Comparison of ENCODE assay signal across 22 cellular contexts in genomic region chr14:36514278-36515104, GRCh38. TPM values are rescaled to one million over a fixed set of nuclear protein-coding genes. Genes with fewer than 3 reads are reported as not detected.
DNase-seq lines count a peak whose midpoint lies in the region; ATAC-seq, FAIRE-seq and TF ChIP-seq lines count a peak whose summit lies in the region.
"Had no signal": no experiment of that assay in that cellular context is flagged by ENCODE, and none has a peak within 500 bp of the region (broad histone marks: within the 10 kb centered on the region; RNA-seq: fewer than 3 reads in every experiment).

No MANE protein-coding gene starts in this region.

- H3K36me3 Mint-ChIP-seq in astrocyte (ENCODE audit: low read depth, unreplicated experiment) (peaks cover 3% of the 10 kb centered on the region), neural progenitor cell (no peaks in the 10 kb centered on the region)

- peaks cover 12% of the 10 kb centered on the region for H3K9me3 Mint-ChIP-seq in astrocyte (ENCODE audit: unreplicated experiment)
- peaks cover 7% of the 10 kb centered on the region for H3K9me3 Mint-ChIP-seq in neural progenitor cell
- H3K9me3 Mint-ChIP-seq: activated T-cell treated with anti-CD3 and anti-CD28 coated beads, Interleukin-2, amount 50 U/mL, for 4 hours had no signal

- H3K79me2 ChIP-seq in astrocyte (ENCODE audit: insufficient read depth, low read length) (no peaks in the 10 kb centered on the region), neural progenitor cell (ENCODE audit: low read depth) (no peaks in the 10 kb centered on the region)

- H3K9ac ChIP-seq in HUES6 (ENCODE audit: low read length) (no peak overlapping the region), astrocyte (ENCODE audit: low read length) (no peak overlapping the region), neural progenitor cell (no peak overlapping the region)

- H3F3A ChIP-seq in neural progenitor cell (ENCODE audit: low read depth), result peaks cover 53% of the 10 kb centered on the region

- H3K4me3 Mint-ChIP-seq in astrocyte (ENCODE audit: unreplicated experiment), result no peak overlapping the region
- H3K4me3 Mint-ChIP-seq in neural progenitor cell, result no peak overlapping the region
- H3K4me3 Mint-ChIP-seq: activated T-cell treated with anti-CD3 and anti-CD28 coated beads, Interleukin-2, amount 50 U/mL, for 4 hours; B cell had no signal

- no peak for ATAC-seq in GM21515 (IDR thresholded peaks at IDR 0.05; ENCODE audit: unreplicated experiment)
- ATAC-seq in GM18909 (IDR thresholded peaks at IDR 0.05; ENCODE audit: poor library complexity, unreplicated experiment), result no peak
- ATAC-seq: activated T-cell treated with anti-CD3 and anti-CD28 coated beads, Interleukin-2, amount 50 U/mL, for 4 hours; mucosa of descending colon had no signal

- H3K27me3 ChIP-seq in HUES6 (ENCODE audit: control insufficient read depth, insufficient read depth, low read length) (peaks cover 100% of the 10 kb centered on the region), astrocyte (ENCODE audit: insufficient read depth, low read length) (peaks cover 84% of the 10 kb centered on the region), neural progenitor cell (peaks cover 100% of the 10 kb centered on the region)

- H3K36me3 ChIP-seq in HUES6 (ENCODE audit: control insufficient read depth, insufficient read depth, low read length) (no peaks in the 10 kb centered on the region), astrocyte (ENCODE audit: insufficient read depth, low read length) (no peaks in the 10 kb centered on the region), neural progenitor cell (no peaks in the 10 kb centered on the region)
- H3K36me3 ChIP-seq: adrenal gland, ovary had no signal

- no peak overlapping the region for H3K27ac ChIP-seq in HUES6 (ENCODE audit: low read depth, low read length)
- no peak overlapping the region for H3K27ac ChIP-seq in astrocyte (ENCODE audit: low read depth, low read length)
- no peak overlapping the region for H3K27ac ChIP-seq in neural progenitor cell
- H3K27ac ChIP-seq: adrenal gland, ovary had no signal

- H3K4me3 ChIP-seq in HUES6 (ENCODE audit: low read depth, low read length) (0 out of 2 replicates have a peak overlapping the region, but pooled peaks have one; percentile 11), astrocyte (ENCODE audit: insufficient read depth, low read depth, low read length) (no peak overlapping the region), neural progenitor cell (no peak overlapping the region)
- H3K4me3 ChIP-seq: adrenal gland, mucosa of descending colon, ovary, smooth muscle cell had no signal

- peak; percentile 32 for DNase-seq in DMS53 treated with DMSO at 0.1 percent for 48 hours (lab: John Stamatoyannopoulos, UW; ENCODE audit: unreplicated experiment)
- peak; percentile 51 for DNase-seq in astrocyte (ENCODE audit: low read depth)
- peak; percentile 68 for DNase-seq in neural progenitor cell (ENCODE audit: low spot score)
- DNase-seq in T-helper 2 cell, result no peak
- DNase-seq in kidney tubule cell (ENCODE audit: low spot score), result no peak
- DNase-seq: activated CD4-positive, alpha-beta T cell treated with anti-CD3 and anti-CD28 coated beads, Interleukin-2, amount 50 U/mL, for 1 hour; activated T-cell treated with anti-CD3 and anti-CD28 coated beads, Interleukin-2, amount 50 U/mL, for 4 hours; adrenal gland; DND-41; mucosa of descending colon; NCI-H1694; ovary; Right ventricle myocardium superior; stimulated activated naive CD4-positive, alpha-beta T cell had no signal

- no peak for FAIRE-seq in astrocyte (lab: Jason Lieb, UNC)
- FAIRE-seq: urothelium cell line had no signal

- H3K9me3 ChIP-seq in HUES6 (ENCODE audit: control insufficient read depth, insufficient read depth, low read depth, low read length) (no peaks in the 10 kb centered on the region), astrocyte (ENCODE audit: insufficient read depth, low read depth, low read length) (peaks cover 7% of the 10 kb centered on the region), neural progenitor cell (ENCODE audit: low read depth) (no peaks in the 10 kb centered on the region)
- H3K9me3 ChIP-seq: adrenal gland, mucosa of descending colon, ovary had no signal

- H4K20me1 ChIP-seq in astrocyte (ENCODE audit: insufficient read depth, low read length) (peaks cover under 1% of the 10 kb centered on the region), neural progenitor cell (ENCODE audit: low read depth) (peaks cover 98% of the 10 kb centered on the region)

- H2AFZ ChIP-seq in astrocyte (ENCODE audit: low read depth, low read length) (no peak overlapping the region), neural progenitor cell (replicated peaks) (no peak overlapping the region)

- H3K4me2 ChIP-seq in astrocyte (ENCODE audit: low read length), result no peak overlapping the region
- no peak overlapping the region for H3K4me2 ChIP-seq in neural progenitor cell
- H3K4me2 ChIP-seq: smooth muscle cell had no signal

- H3K27ac Mint-ChIP-seq in astrocyte (ENCODE audit: unreplicated experiment) (peak overlapping the region; percentile 34), neural progenitor cell (no peak overlapping the region)
- H3K27ac Mint-ChIP-seq: B cell had no signal

- H3K4me1 ChIP-seq in HUES6 (ENCODE audit: control insufficient read depth, insufficient read depth, low read length), result peaks cover 38% of the 10 kb centered on the region
- H3K4me1 ChIP-seq in astrocyte (ENCODE audit: insufficient read depth, low read length), result no peaks in the 10 kb centered on the region
- peaks cover 17% of the 10 kb centered on the region for H3K4me1 ChIP-seq in neural progenitor cell

- H3K4me1 Mint-ChIP-seq in astrocyte (ENCODE audit: low read depth, unreplicated experiment) (peaks cover 2% of the 10 kb centered on the region), neural progenitor cell (peaks cover 7% of the 10 kb centered on the region)

- peaks cover 76% of the 10 kb centered on the region for H3K27me3 Mint-ChIP-seq in astrocyte (ENCODE audit: low read depth, unreplicated experiment)
- H3K27me3 Mint-ChIP-seq in neural progenitor cell (ENCODE audit: insufficient read depth, low read depth), result peaks cover 81% of the 10 kb centered on the region

- no peak for TF ChIP-seq CTCF in astrocyte (IDR thresholded peaks at IDR 0.05; ENCODE audit: insufficient read depth, low read depth, low read length)
- no peak for TF ChIP-seq CTCF in neural progenitor cell (IDR thresholded peaks at IDR 0.05)

RNA-seq across cellular contexts. Expression of gene NKX2-1, which starts 5.5 kb away (rescaled TPM):
- total RNA-seq in astrocyte (not detected in 2 replicates), neural progenitor cell (ENCODE audit: low replicate concordance) (not detected in 2 replicates)
- total RNA-seq: B cell, cerebellum, LHCN-M2, mucosa of descending colon, Right ventricle myocardium superior, smooth muscle cell had no signal

Comparison
In these comparisons a context has a peak if more than half of its experiments do, and no peak if none do; other contexts are left out.
1. DNase-seq: peak in DMS53 treated with DMSO at 0.1 percent for 48 hours (single experiment), astrocyte (single experiment) and neural progenitor cell (single experiment); none in T-helper 2 cell (0 of 5) and kidney tubule cell (single experiment).